8 cellular contexts compared by ENCODE assay signal in the genomic region with DNA sequence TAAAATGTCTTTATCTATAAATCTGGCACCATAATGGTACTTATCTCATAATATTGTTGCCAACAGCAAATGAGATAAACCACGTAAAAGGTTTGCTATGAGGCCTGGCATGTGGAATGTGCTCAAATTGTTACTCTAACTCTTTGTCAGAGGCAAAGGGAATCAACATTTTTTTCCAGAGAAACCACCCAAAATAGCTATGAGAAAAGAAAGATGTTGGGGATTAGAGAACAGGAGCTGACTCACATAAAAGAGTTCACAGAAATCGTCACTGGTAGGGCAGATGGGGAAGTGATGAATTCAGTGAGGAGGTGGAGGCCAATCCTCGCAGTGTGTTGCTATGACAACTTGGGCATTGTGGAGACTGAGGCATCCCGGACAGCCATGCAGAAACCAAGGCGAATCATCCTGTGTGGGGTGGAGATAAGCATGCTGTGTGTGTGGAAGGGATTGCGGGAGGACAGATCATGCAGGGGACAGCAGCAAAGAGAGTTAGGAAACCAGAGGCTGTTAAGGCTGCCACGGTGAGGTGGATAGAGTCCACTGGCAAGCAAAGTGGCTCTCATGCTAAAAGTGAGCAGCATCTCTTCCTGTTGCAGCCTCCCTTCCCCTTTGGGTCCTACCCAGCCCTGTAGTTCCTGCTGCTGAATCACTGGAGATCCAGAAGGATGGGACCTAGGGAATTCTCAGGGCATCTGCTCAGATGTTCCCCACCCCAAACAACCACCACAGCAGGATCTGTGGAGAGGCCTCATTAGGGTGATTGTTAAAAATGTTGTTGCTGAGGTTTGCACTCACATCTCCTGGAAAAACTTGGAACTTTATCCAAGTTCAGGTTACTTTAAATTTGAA.
A peak's percentile ranks its signal among the peaks of the same experiment; 100 is the strongest.
DNase-seq lines count a peak whose midpoint lies in the region; ATAC-seq, FAIRE-seq and TF ChIP-seq lines count a peak whose summit lies in the region.

No MANE protein-coding gene starts in this region.

- TF ChIP-seq CTCF in AG09309 (IDR thresholded peaks at IDR 0.05; ENCODE audit: control insufficient read depth, insufficient read depth, low read depth, low read length, missing control alignments) (no peak), PC-3 (conservative IDR thresholded peaks at IDR 0.05; ENCODE audit: low read depth, low read length) (no peak), fibroblast of the aortic adventitia (IDR thresholded peaks at IDR 0.05; ENCODE audit: insufficient read depth, low read length) (no peak), retinal pigment epithelial cell (conservative IDR thresholded peaks at IDR 0.05; ENCODE audit: low read depth, low read length) (no peak), D721Med (IDR thresholded peaks at IDR 0.05; ENCODE audit: insufficient read depth, missing control alignments) (no peak), MM.1S (IDR thresholded peaks at IDR 0.05; ENCODE audit: low read length) (no peak)

- no peaks in the 10 kb centered on the region for H3K79me2 ChIP-seq in PC-3 (ENCODE audit: low read length)
- H3K79me2 ChIP-seq in MM.1S (ENCODE audit: low read length), result no peaks in the 10 kb centered on the region

- no peak for FAIRE-seq in D721Med (lab: Jason Lieb, UNC)

- H2AFZ ChIP-seq in PC-3 (ENCODE audit: low read length), result no peak overlapping the region
- H2AFZ ChIP-seq in MM.1S (ENCODE audit: low read length), result no peak overlapping the region

- peaks cover 55% of the 10 kb centered on the region for H3K4me1 ChIP-seq in PC-3 (ENCODE audit: insufficient read depth, low read length)
- peaks cover 30% of the 10 kb centered on the region for H3K4me1 ChIP-seq in MM.1S (ENCODE audit: low read length)

- H3K4me2 ChIP-seq in PC-3 (ENCODE audit: low read length) (no peak overlapping the region; the same call in 1 of the 2 replicates), MM.1S (ENCODE audit: low read depth, low read length) (no peak overlapping the region)

- H3K4me3 ChIP-seq in AG09309 (ENCODE audit: control insufficient read depth, low read depth, low read length), result no peak overlapping the region
- no peak overlapping the region for H3K4me3 ChIP-seq in PC-3 (ENCODE audit: low read length)
- H3K4me3 ChIP-seq in fibroblast of the aortic adventitia (ENCODE audit: low read depth, low read length), result peak overlapping the region; percentile 26
- peak overlapping the region; percentile 7 for H3K4me3 ChIP-seq in retinal pigment epithelial cell (ENCODE audit: low read length)
- no peak overlapping the region for H3K4me3 ChIP-seq in MM.1S (ENCODE audit: low read length)

- no peaks in the 10 kb centered on the region for H3K27me3 ChIP-seq in PC-3 (ENCODE audit: low read length)
- H3K27me3 ChIP-seq in MM.1S (replicated peaks; ENCODE audit: insufficient read depth, low read length), result no peaks in the 10 kb centered on the region

- peaks cover 25% of the 10 kb centered on the region for H3K36me3 Mint-ChIP-seq in activated T-helper 17 cell treated with anti-CD3 and anti-CD28 coated beads, Interleukin-2, amount 50 U/mL, for 72 hours (ENCODE audit: low read depth)

- H3F3A ChIP-seq in PC-3 (ENCODE audit: low read length, unreplicated experiment) (no peaks in the 10 kb centered on the region), MM.1S (ENCODE audit: insufficient read depth, low read length) (peaks cover 27% of the 10 kb centered on the region)

- H3K9me3 Mint-ChIP-seq in activated T-helper 17 cell treated with anti-CD3 and anti-CD28 coated beads, Interleukin-2, amount 50 U/mL, for 72 hours, result no peaks in the 10 kb centered on the region

- peak overlapping the region; percentile 92 for H3K27ac ChIP-seq in PC-3 (ENCODE audit: low read length)
- no peak overlapping the region for H3K27ac ChIP-seq in MM.1S (ENCODE audit: low read length)

- H4K20me1 ChIP-seq in PC-3 (ENCODE audit: low read length), result no peaks in the 10 kb centered on the region
- H4K20me1 ChIP-seq in MM.1S (ENCODE audit: insufficient read depth, low read length), result no peaks in the 10 kb centered on the region

- H3K9ac ChIP-seq in PC-3 (ENCODE audit: low read length) (peak overlapping the region; percentile 75), MM.1S (ENCODE audit: low read length) (no peak overlapping the region)

- CTCF ChIA-PET in PC-3 (lab: Charles Lee), result interaction anchor here (0.7 kb wide), 1 partner anchor 214 kb away, joined by 3 read pairs; no protein-coding TSS in a partner anchor

- POLR2A ChIA-PET in PC-3 (lab: Charles Lee; ENCODE audit: unreplicated experiment), result interaction anchor here (0.6 kb wide), 1 partner anchor 134 kb away, joined by 3 read pairs; no protein-coding TSS in a partner anchor

- intact Hi-C loops in PC-3 (cut with micrococcal nuclease), result loop anchor here (5.0 to 10.0 kb wide), 5 partner anchors 38 to 181 kb away; no protein-coding TSS in a partner anchor

- H3K27me3 Mint-ChIP-seq in activated T-helper 17 cell treated with anti-CD3 and anti-CD28 coated beads, Interleukin-2, amount 50 U/mL, for 72 hours, result no peaks in the 10 kb centered on the region

- peaks cover 31% of the 10 kb centered on the region for H3K4me1 Mint-ChIP-seq in activated T-helper 17 cell treated with anti-CD3 and anti-CD28 coated beads, Interleukin-2, amount 50 U/mL, for 72 hours

- H3K36me3 ChIP-seq in PC-3 (ENCODE audit: low read depth, low read length), result no peaks in the 10 kb centered on the region
- H3K36me3 ChIP-seq in MM.1S (replicated peaks; ENCODE audit: insufficient read depth, low read length), result no peaks in the 10 kb centered on the region

- H3K9me3 ChIP-seq in PC-3 (ENCODE audit: low read length) (no peaks in the 10 kb centered on the region), MM.1S (replicated peaks; ENCODE audit: insufficient read depth, low read length) (no peaks in the 10 kb centered on the region)

- H3K4me3 Mint-ChIP-seq in activated T-helper 17 cell treated with anti-CD3 and anti-CD28 coated beads, Interleukin-2, amount 50 U/mL, for 72 hours, result peak overlapping the region; percentile 58

- ATAC-seq in PC-3, result peak; percentile 4
- peak; percentile 72 for ATAC-seq in activated T-helper 17 cell treated with anti-CD3 and anti-CD28 coated beads, Interleukin-2, amount 50 U/mL, for 72 hours (replicated peaks)

- peak overlapping the region; percentile 97 for H3K27ac Mint-ChIP-seq in activated T-helper 17 cell treated with anti-CD3 and anti-CD28 coated beads, Interleukin-2, amount 50 U/mL, for 72 hours

- BruUV-seq in PC-3 (replicated peaks; lab: Mats Ljungman, UMichigan), result no TSS peak

- H3K9me2 ChIP-seq in PC-3 (replicated peaks; ENCODE audit: low read length) (no peaks in the 10 kb centered on the region), MM.1S (replicated peaks; ENCODE audit: insufficient read depth, low read length) (no peaks in the 10 kb centered on the region)

- DNase-seq in AG09309 (ENCODE audit: low read depth) (peak; percentile 98), PC-3 (peak; percentile 55), fibroblast of the aortic adventitia (ENCODE audit: low read depth) (peak; percentile 99), retinal pigment epithelial cell (ENCODE audit: low read depth) (peak; percentile 87), D721Med (ENCODE audit: insufficient read length, low spot score) (no peak), medulla oblongata (ENCODE audit: extremely low spot score) (no peak), MM.1S (no peak)

Comparison
In these comparisons a context has a peak if more than half of its experiments do, and no peak if none do; other contexts are left out.
1. DNase-seq: peak in AG09309 (single experiment), PC-3 (single experiment), fibroblast of the aortic adventitia (single experiment) and retinal pigment epithelial cell (single experiment); none in D721Med (single experiment), medulla oblongata (single experiment) and MM.1S (single experiment).
2. H3K4me3 ChIP-seq: peak in fibroblast of the aortic adventitia (single experiment) and retinal pigment epithelial cell (single experiment); none in AG09309 (single experiment), PC-3 (single experiment) and MM.1S (single experiment).